10 cellular contexts compared by ENCODE assay signal in genomic region chr13:114128348-114128623, GRCh38. TPM values are rescaled to one million over a fixed set of nuclear protein-coding genes. Genes with fewer than 3 reads are reported as not detected.
DNase-seq lines count a peak whose midpoint lies in the region; ATAC-seq and TF ChIP-seq lines count a peak whose summit lies in the region.
"Had no signal": no experiment of that assay in that cellular context is flagged by ENCODE, and none has a peak within 500 bp of the region (broad histone marks: within the 10 kb centered on the region; RNA-seq: fewer than 3 reads in every experiment).

No MANE protein-coding gene starts in this region.

- TF ChIP-seq POLR2A in thyroid gland (IDR thresholded peaks at IDR 0.05): no peak

- peaks cover 29 to 35% of the 10 kb centered on the region in 2 donors for H3K4me1 ChIP-seq in thyroid gland

- intact Hi-C loops in activated naive CD4-positive, alpha-beta T cell treated with anti-CD3 and anti-CD28 coated beads for 36 hours (cut with micrococcal nuclease): loop anchor here (10.0 kb wide), 1 partner anchor 633 kb away; the partner anchor contains the start of gene DCUN1D2
- intact Hi-C loops in thyroid gland (cut with DNase I): no loop called here

- H3K4me1 Mint-ChIP-seq in activated naive CD4-positive, alpha-beta T cell treated with anti-CD3 and anti-CD28 coated beads for 36 hours (ENCODE audit: low read depth): peaks cover 58% of the 10 kb centered on the region
- peaks cover 80% of the 10 kb centered on the region for H3K4me1 Mint-ChIP-seq in activated naive CD8-positive, alpha-beta T cell treated with anti-CD3 and anti-CD28 coated beads, Interleukin-2, amount 50 U/mL, for 24 hours
- H3K4me1 Mint-ChIP-seq in memory B cell: peaks cover 57% of the 10 kb centered on the region

- no peak for ATAC-seq in activated naive CD8-positive, alpha-beta T cell treated with anti-CD3 and anti-CD28 coated beads, Interleukin-2, amount 50 U/mL, for 24 hours
- ATAC-seq in memory B cell (ENCODE audit: low read depth) (no peak), GM18498 (IDR thresholded peaks at IDR 0.05; ENCODE audit: unreplicated experiment) (no peak), GM21717 (IDR thresholded peaks at IDR 0.05; ENCODE audit: unreplicated experiment) (no peak)
- ATAC-seq: left colon had no signal

- WGBS in thyroid gland, 2 donors: 84 to 87% methylated on average over 5 of the region's 5 CpGs

- peak overlapping the region; percentile 97 for H3K4me3 Mint-ChIP-seq in activated naive CD4-positive, alpha-beta T cell treated with anti-CD3 and anti-CD28 coated beads for 36 hours
- peak overlapping the region; percentile 92 for H3K4me3 Mint-ChIP-seq in activated naive CD8-positive, alpha-beta T cell treated with anti-CD3 and anti-CD28 coated beads, Interleukin-2, amount 50 U/mL, for 24 hours
- H3K4me3 Mint-ChIP-seq in memory B cell: peak overlapping the region; percentile 99

- no peaks in the 10 kb centered on the region for H3K36me3 ChIP-seq in thyroid gland

- peaks cover 42% of the 10 kb centered on the region for H3K36me3 Mint-ChIP-seq in activated naive CD4-positive, alpha-beta T cell treated with anti-CD3 and anti-CD28 coated beads for 36 hours (ENCODE audit: low read depth)
- H3K36me3 Mint-ChIP-seq in activated naive CD8-positive, alpha-beta T cell treated with anti-CD3 and anti-CD28 coated beads, Interleukin-2, amount 50 U/mL, for 24 hours (ENCODE audit: low read depth): peaks cover 18% of the 10 kb centered on the region
- H3K36me3 Mint-ChIP-seq in memory B cell: peaks cover 8% of the 10 kb centered on the region

- no peak for TF ChIP-seq CTCF in thyroid gland (IDR thresholded peaks at IDR 0.05)

- H3K27me3 Mint-ChIP-seq in activated naive CD4-positive, alpha-beta T cell treated with anti-CD3 and anti-CD28 coated beads for 36 hours (ENCODE audit: low read depth): no peaks in the 10 kb centered on the region
- no peaks in the 10 kb centered on the region for H3K27me3 Mint-ChIP-seq in activated naive CD8-positive, alpha-beta T cell treated with anti-CD3 and anti-CD28 coated beads, Interleukin-2, amount 50 U/mL, for 24 hours
- no peaks in the 10 kb centered on the region for H3K27me3 Mint-ChIP-seq in memory B cell

- no peak for DNase-seq in activated naive CD4-positive, alpha-beta T cell treated with anti-CD3 and anti-CD28 coated beads for 36 hours
- DNase-seq in activated naive CD4-positive, alpha-beta T cell (lab: John Stamatoyannopoulos, UW): no peak
- no peak for DNase-seq in activated naive CD8-positive, alpha-beta T cell treated with anti-CD3 and anti-CD28 coated beads, Interleukin-2, amount 50 U/mL, for 24 hours
- DNase-seq in memory B cell (ENCODE audit: low spot score in 2 of 2) (no peak), thyroid gland (no peak), glomerular visceral epithelial cell (ENCODE audit: extremely low spot score) (no peak)
- DNase-seq: NCI-H1105 treated with DMSO at 0.1 percent for 48 hours had no signal

- CTCF ChIA-PET in activated naive CD4-positive, alpha-beta T cell treated with anti-CD3 and anti-CD28 coated beads for 36 hours (lab: Charles Lee): interaction anchor here (0.7 to 1.6 kb wide), 6 partner anchors 12 to 62 kb away, joined by 3 to 4 read pairs (median 3); no protein-coding TSS in a partner anchor

- H3K4me3 ChIP-seq in thyroid gland (replicated peaks in 1 of 3): no peak overlapping the region

- peak overlapping the region in 2 of 3 donors; percentile 50 to 64 for H3K27ac ChIP-seq in thyroid gland

- H3K9me3 ChIP-seq in thyroid gland: no peaks in the 10 kb centered on the region

- H3K9me3 Mint-ChIP-seq in activated naive CD4-positive, alpha-beta T cell treated with anti-CD3 and anti-CD28 coated beads for 36 hours: peaks cover 7% of the 10 kb centered on the region
- peaks cover 4% of the 10 kb centered on the region for H3K9me3 Mint-ChIP-seq in activated naive CD8-positive, alpha-beta T cell treated with anti-CD3 and anti-CD28 coated beads, Interleukin-2, amount 50 U/mL, for 24 hours
- H3K9me3 Mint-ChIP-seq in memory B cell: no peaks in the 10 kb centered on the region

- H3K27me3 ChIP-seq in thyroid gland: no peaks in the 10 kb centered on the region

- peak overlapping the region; percentile 93 for H3K27ac Mint-ChIP-seq in activated naive CD4-positive, alpha-beta T cell treated with anti-CD3 and anti-CD28 coated beads for 36 hours
- peak overlapping the region; percentile 93 for H3K27ac Mint-ChIP-seq in activated naive CD8-positive, alpha-beta T cell treated with anti-CD3 and anti-CD28 coated beads, Interleukin-2, amount 50 U/mL, for 24 hours
- peak overlapping the region; percentile 92 for H3K27ac Mint-ChIP-seq in memory B cell

RNA-seq across cellular contexts. Expression of gene RASA3, which starts 4.1 kb away (rescaled TPM):
- 10 to 100 TPM; 48.3 to 48.8 TPM for total RNA-seq in activated naive CD4-positive, alpha-beta T cell treated with anti-CD3 and anti-CD28 coated beads for 36 hours
- 10 to 100 TPM; 22.3 to 32.3 (median 25.5) TPM for total RNA-seq in thyroid gland

RNA-seq across cellular contexts. Expression of gene CFAP97D2, which starts 50.8 kb away (rescaled TPM):
- under 1 TPM in 1 of 2 experiments, not detected in 1; 0.17 TPM for total RNA-seq in activated naive CD4-positive, alpha-beta T cell treated with anti-CD3 and anti-CD28 coated beads for 36 hours
- total RNA-seq in thyroid gland: not detected
- total RNA-seq: left colon had no signal
